ENCODE assay signal across 8 cellular contexts in the genomic region with DNA sequence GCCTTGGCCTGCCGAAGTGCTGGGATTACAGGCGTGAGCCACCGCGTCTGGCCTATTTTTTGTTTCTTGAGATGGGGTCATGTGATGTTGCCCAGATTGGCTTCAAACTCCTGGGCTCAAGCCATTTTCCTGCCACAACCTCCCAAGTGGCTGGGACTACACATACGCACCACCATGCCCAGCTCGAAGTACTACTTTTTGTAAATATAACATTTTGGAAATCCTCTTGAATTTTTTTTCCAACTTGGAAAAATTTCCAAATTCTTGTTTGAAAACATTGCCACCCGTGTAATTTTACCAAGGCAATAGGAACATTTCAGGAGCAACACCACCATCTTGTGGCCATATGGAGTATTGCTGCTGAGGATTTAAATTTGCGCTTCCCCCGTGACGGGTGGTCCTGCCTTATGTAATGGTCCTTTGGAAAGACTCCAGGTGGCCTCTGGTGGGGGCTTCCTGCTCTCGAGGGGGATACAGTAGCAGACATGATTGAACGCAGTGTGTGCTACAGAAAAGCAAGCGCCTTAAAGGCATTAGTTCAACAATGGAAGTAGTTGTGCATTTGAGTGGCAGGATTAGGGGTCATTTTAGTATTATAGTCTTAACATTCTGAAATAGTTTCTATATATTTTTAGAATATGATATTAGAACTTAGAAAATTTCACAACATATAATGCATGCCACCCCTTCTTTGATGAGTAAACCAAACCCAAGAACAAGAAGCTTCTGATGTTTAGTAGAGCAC. TPM values are rescaled to one million over a fixed set of nuclear protein-coding genes. Genes with fewer than 3 reads are reported as not detected.
DNase-seq lines count a peak whose midpoint lies in the region; ATAC-seq and TF ChIP-seq lines count a peak whose summit lies in the region.

No MANE protein-coding gene starts in this region.

- peak; percentile 84 to 90 for ATAC-seq in upper lobe of left lung (ENCODE audit: low FRiP score in 2 of 2)
- no peak for ATAC-seq in GM19463 (IDR thresholded peaks at IDR 0.05; ENCODE audit: unreplicated experiment)

- H3K4me3 ChIP-seq in HEK293 (ENCODE audit: low read depth, low read length) (no peak overlapping the region), Peyer's patch (no peak overlapping the region), fibroblast of mammary gland (ENCODE audit: control insufficient read depth, low read depth, low read length) (no peak overlapping the region), neuronal stem cell (ENCODE audit: low read length in 2 of 2) (no peak overlapping the region), upper lobe of left lung (no peak overlapping the region)

- H3K4me1 Mint-ChIP-seq in activated T-helper 1 cell treated with anti-CD3 and anti-CD28 coated beads, Interleukin-12 subunit alpha, Interleukin-12 subunit beta, Interleukin-2, Interleukin-4 antibody, amounts not matched to agents 30 ng/mL and 10 ng/mL and 1 ng/mL, durations not matched to agents 14 hours and 24 hours and 36 hours (ENCODE audit: low read depth): peaks cover 12% of the 10 kb centered on the region

- TF ChIP-seq CTCF in C4-2B (conservative IDR thresholded peaks at IDR 0.05) (peak; percentile 94), HEK293 (tag by site-specific recombination; IDR thresholded peaks at IDR 0.05) (peak; percentile 60; the same call in 1 of the 2 replicates), Peyer's patch (IDR thresholded peaks at IDR 0.05) (peak; percentile 89 to 98 (median 95)), fibroblast of mammary gland (conservative IDR thresholded peaks at IDR 0.05; ENCODE audit: control insufficient read depth, insufficient read depth, low read depth, low read length) (peak; percentile 89), upper lobe of left lung (IDR thresholded peaks at IDR 0.05) (peak; percentile 89 to 96 (median 90))

- H2BK120ac ChIP-seq in neuronal stem cell (ENCODE audit: low read depth, low read length): no peak overlapping the region

- no peak overlapping the region for H2BK15ac ChIP-seq in neuronal stem cell (ENCODE audit: low read length)

- peak in 2 of 3 donors; percentile 56 to 81 for DNase-seq in Peyer's patch
- peak; percentile 43 for DNase-seq in activated T-helper 1 cell treated with anti-CD3 and anti-CD28 coated beads, Interleukin-12 subunit alpha, Interleukin-12 subunit beta, Interleukin-2, Interleukin-4 antibody, amounts not matched to agents 30 ng/mL and 10 ng/mL and 1 ng/mL, durations not matched to agents 14 hours and 24 hours and 36 hours (ENCODE audit: low spot score)
- peak; percentile 78 for DNase-seq in fibroblast of mammary gland (ENCODE audit: low read depth)
- peak; percentile 76 for DNase-seq in neuronal stem cell (ENCODE audit: low spot score)
- peak in 1 of 2 donors; percentile 36 for DNase-seq in upper lobe of left lung

- H3K27me3 ChIP-seq in Peyer's patch (no peaks in the 10 kb centered on the region), neuronal stem cell (ENCODE audit: control insufficient read depth in 3 of 3, insufficient read depth in 3 of 3, low read depth in 1 of 3, low read length in 3 of 3) (no peaks in the 10 kb centered on the region), upper lobe of left lung (no peaks in the 10 kb centered on the region)

- H3K18ac ChIP-seq in neuronal stem cell (ENCODE audit: low read length): no peak overlapping the region

- no peaks in the 10 kb centered on the region for H3K79me1 ChIP-seq in neuronal stem cell (ENCODE audit: low read depth, low read length)

- peaks cover 7 to 17% of the 10 kb centered on the region in 2 experiments; a peak in 2 of 3 replicates for H3K36me3 ChIP-seq in HEK293 (ENCODE audit: control insufficient read depth in 2 of 2, insufficient read depth in 1 of 2, low read length in 2 of 2)
- H3K36me3 ChIP-seq in Peyer's patch: peaks cover 0 to 33% (median 0%) of the 10 kb centered on the region in 3 donors
- peaks cover 0 to 28% of the 10 kb centered on the region in 2 donors for H3K36me3 ChIP-seq in neuronal stem cell (replicated peaks in 1 of 2; ENCODE audit: control insufficient read depth in 2 of 2, insufficient read depth in 2 of 2, low read length in 2 of 2)
- peaks cover 0 to 27% (median 7%) of the 10 kb centered on the region in 4 donors for H3K36me3 ChIP-seq in upper lobe of left lung

- H3K27me3 Mint-ChIP-seq in activated T-helper 1 cell treated with anti-CD3 and anti-CD28 coated beads, Interleukin-12 subunit alpha, Interleukin-12 subunit beta, Interleukin-2, Interleukin-4 antibody, amounts not matched to agents 30 ng/mL and 10 ng/mL and 1 ng/mL, durations not matched to agents 14 hours and 24 hours and 36 hours (ENCODE audit: insufficient read depth): no peaks in the 10 kb centered on the region

- no peak overlapping the region for H3K4me2 ChIP-seq in neuronal stem cell (ENCODE audit: insufficient read depth, low read length, poor library complexity, severe bottlenecking)

- H4K8ac ChIP-seq in neuronal stem cell (ENCODE audit: low read depth, low read length): no peak overlapping the region

- H2AFZ ChIP-seq in neuronal stem cell (ENCODE audit: low read length): no peak overlapping the region

- H3K4me1 ChIP-seq in HEK293 (ENCODE audit: control insufficient read depth, insufficient read depth, low read length) (0 out of 2 replicates have a peak, but pooled peaks cover 4% of the 10 kb centered on the region), Peyer's patch (peaks cover 0 to 6% (median 2%) of the 10 kb centered on the region in 4 donors), neuronal stem cell (ENCODE audit: control insufficient read depth in 2 of 2, insufficient read depth in 1 of 2, low read depth in 1 of 2, low read length in 2 of 2) (no peaks in the 10 kb centered on the region), upper lobe of left lung (peaks cover 0 to 8% (median 2%) of the 10 kb centered on the region in 4 donors)

- H3K9me3 Mint-ChIP-seq in activated T-helper 1 cell treated with anti-CD3 and anti-CD28 coated beads, Interleukin-12 subunit alpha, Interleukin-12 subunit beta, Interleukin-2, Interleukin-4 antibody, amounts not matched to agents 30 ng/mL and 10 ng/mL and 1 ng/mL, durations not matched to agents 14 hours and 24 hours and 36 hours: no peaks in the 10 kb centered on the region

- H3K14ac ChIP-seq in neuronal stem cell (ENCODE audit: low read length): no peak overlapping the region

- no peak overlapping the region for H3K9ac ChIP-seq in neuronal stem cell (ENCODE audit: low read depth, low read length, poor library complexity)

- H3K4me3 Mint-ChIP-seq in activated T-helper 1 cell treated with anti-CD3 and anti-CD28 coated beads, Interleukin-12 subunit alpha, Interleukin-12 subunit beta, Interleukin-2, Interleukin-4 antibody, amounts not matched to agents 30 ng/mL and 10 ng/mL and 1 ng/mL, durations not matched to agents 14 hours and 24 hours and 36 hours: no peak overlapping the region

- TF ChIP-seq EP300 in upper lobe of left lung (IDR thresholded peaks at IDR 0.05): no peak

- H2BK12ac ChIP-seq in neuronal stem cell (ENCODE audit: low read length): no peak overlapping the region

- H2AK5ac ChIP-seq in neuronal stem cell (ENCODE audit: low read depth, low read length): no peak overlapping the region

- no CpG with 5 or more reads among the region's 13 CpGs for WGBS in neuronal stem cell (ENCODE audit: extremely low coverage in 2 of 2, insufficient read length in 2 of 2, insufficient replicate concordance in 1 of 2), 2 donors
- 12 to 15% methylated on average over 11 to 13 of the region's 13 CpGs for WGBS in upper lobe of left lung, 2 donors

- H4K91ac ChIP-seq in neuronal stem cell (ENCODE audit: low read depth, low read length, poor library complexity): no peak overlapping the region

- no peak overlapping the region for H2BK5ac ChIP-seq in neuronal stem cell (ENCODE audit: low read length)

- H3K4ac ChIP-seq in neuronal stem cell (ENCODE audit: low read length): no peak overlapping the region

- H3K36me3 Mint-ChIP-seq in activated T-helper 1 cell treated with anti-CD3 and anti-CD28 coated beads, Interleukin-12 subunit alpha, Interleukin-12 subunit beta, Interleukin-2, Interleukin-4 antibody, amounts not matched to agents 30 ng/mL and 10 ng/mL and 1 ng/mL, durations not matched to agents 14 hours and 24 hours and 36 hours (ENCODE audit: low read depth): peaks cover 14% of the 10 kb centered on the region

- H3K23ac ChIP-seq in neuronal stem cell (ENCODE audit: low read depth, low read length, poor library complexity): no peak overlapping the region

- TF ChIP-seq POLR2A in Peyer's patch (IDR thresholded peaks at IDR 0.05) (no peak), upper lobe of left lung (IDR thresholded peaks at IDR 0.05) (no peak)

- no peak overlapping the region for H3K27ac ChIP-seq in C4-2B
- no peak overlapping the region for H3K27ac ChIP-seq in HEK293 (ENCODE audit: extremely low read depth, low read depth, low read length)
- peak overlapping the region in 2 of 4 donors; percentile 12 to 54 for H3K27ac ChIP-seq in Peyer's patch
- H3K27ac ChIP-seq in neuronal stem cell (replicated peaks; ENCODE audit: low read length): no peak overlapping the region
- H3K27ac ChIP-seq in upper lobe of left lung: peak overlapping the region in 3 of 4 donors; percentile 6 to 70 (median 54)

- POLR2A ChIA-PET in HEK293 (lab: Yijun Ruan, JAX): interaction anchor here (1.2 kb wide), 1 partner anchor 37 kb away, joined by 5 read pairs; the partner anchor contains the start of gene FLYWCH2

- no peak overlapping the region for H3K27ac Mint-ChIP-seq in activated T-helper 1 cell treated with anti-CD3 and anti-CD28 coated beads, Interleukin-12 subunit alpha, Interleukin-12 subunit beta, Interleukin-2, Interleukin-4 antibody, amounts not matched to agents 30 ng/mL and 10 ng/mL and 1 ng/mL, durations not matched to agents 14 hours and 24 hours and 36 hours

- H3K9me3 ChIP-seq in HEK293 (ENCODE audit: control insufficient read depth, insufficient read depth, low read depth, low read length) (no peaks in the 10 kb centered on the region), Peyer's patch (no peaks in the 10 kb centered on the region), neuronal stem cell (replicated peaks in 1 of 2; ENCODE audit: control insufficient read depth in 2 of 2, insufficient read depth in 1 of 2, low read depth in 1 of 2, low read length in 2 of 2) (no peaks in the 10 kb centered on the region), upper lobe of left lung (no peaks in the 10 kb centered on the region)

- intact Hi-C loops in activated T-helper 1 cell treated with anti-CD3 and anti-CD28 coated beads, Interleukin-12 subunit alpha, Interleukin-12 subunit beta, Interleukin-2, Interleukin-4 antibody, amounts not matched to agents 30 ng/mL and 10 ng/mL and 1 ng/mL, durations not matched to agents 14 hours and 24 hours and 36 hours (cut with micrococcal nuclease): loop anchor here (1.0 kb wide), 4 partner anchors 8 to 45 kb away; partner anchors contain the start of gene FLYWCH1

- CTCF ChIA-PET in HEK293 (lab: Yijun Ruan, JAX): interaction anchor here (0.5 to 4.0 kb wide), 23 partner anchors 8 to 166 kb away, joined by 3 to 31 read pairs (median 4); partner anchors contain the start of gene FLYWCH2

RNA-seq across cellular contexts. Expression of gene FLYWCH1, which starts 8.0 kb away (rescaled TPM):
- 10 to 100 TPM; 30.1 to 67.4 (median 46.8) TPM for total RNA-seq in Peyer's patch
- total RNA-seq in activated T-helper 1 cell treated with anti-CD3 and anti-CD28 coated beads, Interleukin-12 subunit alpha, Interleukin-12 subunit beta, Interleukin-2, Interleukin-4 antibody, amounts not matched to agents 30 ng/mL and 10 ng/mL and 1 ng/mL, durations not matched to agents 14 hours and 24 hours and 36 hours: 61.1 and 65.7 TPM in 2 replicates
- 8.3 TPM for polyA plus RNA-seq in neuronal stem cell (2013, experiment 1 of 2)
- 8.3 TPM for polyA plus RNA-seq in neuronal stem cell (2013, experiment 2 of 2)
- 100 to 1,000 TPM in 1 of 6 donors, 10 to 100 TPM in 5; 19.3 to 162 (median 43.4) TPM for total RNA-seq in upper lobe of left lung

RNA-seq across cellular contexts. Expression of gene FLYWCH2, which starts 36.7 kb away (rescaled TPM):
- 10 to 100 TPM; 40.8 to 61.3 (median 53.1) TPM for total RNA-seq in Peyer's patch
- total RNA-seq in activated T-helper 1 cell treated with anti-CD3 and anti-CD28 coated beads, Interleukin-12 subunit alpha, Interleukin-12 subunit beta, Interleukin-2, Interleukin-4 antibody, amounts not matched to agents 30 ng/mL and 10 ng/mL and 1 ng/mL, durations not matched to agents 14 hours and 24 hours and 36 hours: 22.9 and 25.4 TPM in 2 replicates
- polyA plus RNA-seq in neuronal stem cell (2013, experiment 1 of 2): 25.5 TPM
- polyA plus RNA-seq in neuronal stem cell (2013, experiment 2 of 2): 24.0 TPM
- 10 to 100 TPM; 31.2 to 70.1 (median 39.7) TPM for total RNA-seq in upper lobe of left lung

RNA-seq across cellular contexts. Expression of gene KREMEN2, which starts 44.4 kb away (rescaled TPM):
- total RNA-seq in Peyer's patch (1 to 10 TPM in 1 of 4 donors, under 1 TPM in 1, not detected in 2; 0.40 to 1.6 TPM), upper lobe of left lung (not detected)
- total RNA-seq in activated T-helper 1 cell treated with anti-CD3 and anti-CD28 coated beads, Interleukin-12 subunit alpha, Interleukin-12 subunit beta, Interleukin-2, Interleukin-4 antibody, amounts not matched to agents 30 ng/mL and 10 ng/mL and 1 ng/mL, durations not matched to agents 14 hours and 24 hours and 36 hours: 0.10 and 0.18 TPM in 2 replicates
- 3.8 TPM for polyA plus RNA-seq in neuronal stem cell (2013, experiment 1 of 2)
- polyA plus RNA-seq in neuronal stem cell (2013, experiment 2 of 2): 3.9 TPM

RNA-seq across cellular contexts. Expression of gene PAQR4, which starts 49.5 kb away (rescaled TPM):
- total RNA-seq in Peyer's patch: 10 to 100 TPM in 1 of 4 donors, 1 to 10 TPM in 3; 6.3 to 13.2 (median 9.2) TPM
- 40.1 and 44.0 TPM in 2 replicates for total RNA-seq in activated T-helper 1 cell treated with anti-CD3 and anti-CD28 coated beads, Interleukin-12 subunit alpha, Interleukin-12 subunit beta, Interleukin-2, Interleukin-4 antibody, amounts not matched to agents 30 ng/mL and 10 ng/mL and 1 ng/mL, durations not matched to agents 14 hours and 24 hours and 36 hours
- 17.5 TPM for polyA plus RNA-seq in neuronal stem cell (2013, experiment 1 of 2)
- polyA plus RNA-seq in neuronal stem cell (2013, experiment 2 of 2): 16.7 TPM
- total RNA-seq in upper lobe of left lung: 10 to 100 TPM in 2 of 6 donors, 1 to 10 TPM in 4; 5.2 to 13.5 (median 8.3) TPM

Comparison
In these comparisons a context has a peak if more than half of its experiments do, and no peak if none do; other contexts are left out.
1. H3K27ac ChIP-seq: peak in upper lobe of left lung (3 of 4); none in C4-2B (single experiment), HEK293 (single experiment) and neuronal stem cell (single experiment).
2. Peak in every context shown above with its lines, with median percentiles within 50 percentile points of each other: CTCF ChIP-seq.